In the genomic region with DNA sequence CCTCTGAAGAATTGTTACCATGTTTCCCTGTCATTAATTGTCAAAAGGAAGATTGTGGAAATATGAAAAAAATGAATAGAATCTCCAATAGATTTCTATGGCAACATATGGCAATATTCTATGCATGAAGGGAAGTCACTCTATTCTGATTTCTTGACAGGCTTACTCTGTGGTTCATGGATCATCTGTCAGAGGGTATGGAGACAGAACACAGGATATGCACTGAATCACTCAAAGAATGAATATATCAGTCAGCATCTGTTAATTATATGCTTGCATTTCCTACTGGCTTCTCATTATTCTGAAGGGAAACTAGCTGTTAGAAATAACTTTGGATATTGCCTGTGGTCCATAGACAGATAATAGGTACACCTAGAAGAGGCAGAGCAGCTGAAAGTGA, we compare ENCODE assay signal across 20 cellular contexts.
DNase-seq lines count a peak whose midpoint lies in the region; ATAC-seq, FAIRE-seq and TF ChIP-seq lines count a peak whose summit lies in the region.
"Had no signal": no experiment of that assay in that cellular context is flagged by ENCODE, and none has a peak within 500 bp of the region (broad histone marks: within the 10 kb centered on the region; RNA-seq: fewer than 3 reads in every experiment).

No MANE protein-coding gene starts in this region.

- H3K27me3 Mint-ChIP-seq in activated CD4-positive, alpha-beta memory T cell treated with anti-CD3 and anti-CD28 coated beads for 36 hours, result no peaks in the 10 kb centered on the region
- H3K27me3 Mint-ChIP-seq: CD4-positive, alpha-beta memory T cell had no signal

- no peak overlapping the region for H3K4me3 Mint-ChIP-seq in activated CD4-positive, alpha-beta memory T cell treated with anti-CD3 and anti-CD28 coated beads for 36 hours
- H3K4me3 Mint-ChIP-seq: CD14-positive monocyte; CD4-positive, alpha-beta memory T cell; HFFc6 had no signal

- no peak overlapping the region for H3K27ac ChIP-seq in ovary
- H3K27ac ChIP-seq: BLaER1 had no signal

- POLR2A ChIA-PET in activated CD4-positive, alpha-beta memory T cell treated with anti-CD3 and anti-CD28 coated beads for 36 hours (lab: Charles Lee), result no interaction called here

- H3K4me1 Mint-ChIP-seq in activated CD4-positive, alpha-beta memory T cell treated with anti-CD3 and anti-CD28 coated beads for 36 hours (ENCODE audit: low read depth), result no peaks in the 10 kb centered on the region
- H3K4me1 Mint-ChIP-seq: CD14-positive monocyte; CD4-positive, alpha-beta memory T cell had no signal

- H3K4me3 ChIP-seq in kidney epithelial cell (ENCODE audit: low read depth, low read length), result no peak overlapping the region
- no peak overlapping the region for H3K4me3 ChIP-seq in ovary
- H3K4me3 ChIP-seq: BLaER1 had no signal

- ATAC-seq in HG02870 (IDR thresholded peaks at IDR 0.05; ENCODE audit: unreplicated experiment), result no peak
- ATAC-seq: HCT116 had no signal

- DNase-seq in NCI-H1694 treated with DMSO at 0.1 percent for 48 hours (lab: John Stamatoyannopoulos, UW) (peak; percentile 42), NCI-H1694 (lab: John Stamatoyannopoulos, UW) (no peak), D721Med (ENCODE audit: insufficient read length, low spot score) (no peak), cerebellar cortex (ENCODE audit: low spot score) (peak; percentile 31), kidney epithelial cell (ENCODE audit: low read depth) (peak; percentile 4), ovary (no peak)
- DNase-seq in activated CD4-positive, alpha-beta memory T cell treated with anti-CD3 and anti-CD28 coated beads for 36 hours, result no peak
- DNase-seq: 8988T; Calu3; CD4-positive, alpha-beta memory T cell; DMS153; DMS79; GF-D8; GOT3; H7; HFFc6 had no signal

- no peak overlapping the region for H3K27ac Mint-ChIP-seq in activated CD4-positive, alpha-beta memory T cell treated with anti-CD3 and anti-CD28 coated beads for 36 hours
- H3K27ac Mint-ChIP-seq: CD14-positive monocyte; CD4-positive, alpha-beta memory T cell; HFFc6 had no signal

- H3K27me3 ChIP-seq in kidney epithelial cell (ENCODE audit: control insufficient read depth, insufficient read depth, low read length) (no peaks in the 10 kb centered on the region), ovary (no peaks in the 10 kb centered on the region)
- H3K27me3 ChIP-seq: BLaER1 had no signal

- peaks cover 8% of the 10 kb centered on the region for H3K9me3 Mint-ChIP-seq in activated CD4-positive, alpha-beta memory T cell treated with anti-CD3 and anti-CD28 coated beads for 36 hours

- H3K4me1 ChIP-seq in ovary (ENCODE audit: insufficient read depth), result no peaks in the 10 kb centered on the region
- H3K4me1 ChIP-seq: BLaER1 had no signal

- intact Hi-C loops in ovary (cut with DNase I), result no loop called here
- intact Hi-C loops in activated CD4-positive, alpha-beta memory T cell treated with anti-CD3 and anti-CD28 coated beads for 36 hours (cut with micrococcal nuclease), result no loop called here

- no peaks in the 10 kb centered on the region for H3K36me3 Mint-ChIP-seq in activated CD4-positive, alpha-beta memory T cell treated with anti-CD3 and anti-CD28 coated beads for 36 hours
- H3K36me3 Mint-ChIP-seq: CD14-positive monocyte; CD4-positive, alpha-beta memory T cell had no signal

- CTCF ChIA-PET in activated CD4-positive, alpha-beta memory T cell treated with anti-CD3 and anti-CD28 coated beads for 36 hours (lab: Charles Lee), result no interaction called here

- TF ChIP-seq EP300 in ovary (IDR thresholded peaks at IDR 0.05), result no peak

- peak; percentile 82 for FAIRE-seq in D721Med (lab: Jason Lieb, UNC)

- TF ChIP-seq CTCF in D721Med (IDR thresholded peaks at IDR 0.05; ENCODE audit: insufficient read depth, missing control alignments) (no peak), kidney epithelial cell (IDR thresholded peaks at IDR 0.05; ENCODE audit: insufficient read depth, low read length, poor library complexity, severe bottlenecking) (no peak), ovary (IDR thresholded peaks at IDR 0.05) (no peak)

- H3K9me3 ChIP-seq in ovary, result no peaks in the 10 kb centered on the region
- H3K9me3 ChIP-seq: BLaER1 had no signal

- H3K36me3 ChIP-seq in kidney epithelial cell (ENCODE audit: control insufficient read depth, insufficient read depth, low read length) (no peaks in the 10 kb centered on the region), ovary (no peaks in the 10 kb centered on the region)
- H3K36me3 ChIP-seq: BLaER1 had no signal

- TF ChIP-seq POLR2A in ovary (IDR thresholded peaks at IDR 0.05), result no peak

Comparison
In these comparisons a context has a peak if more than half of its experiments do, and no peak if none do; other contexts are left out.
1. DNase-seq: peak in NCI-H1694 treated with DMSO at 0.1 percent for 48 hours (single experiment), cerebellar cortex (single experiment) and kidney epithelial cell (single experiment); none in NCI-H1694 (single experiment), D721Med (single experiment), ovary (0 of 5) and activated CD4-positive, alpha-beta memory T cell treated with anti-CD3 and anti-CD28 coated beads for 36 hours (single experiment).